In the genomic region with DNA sequence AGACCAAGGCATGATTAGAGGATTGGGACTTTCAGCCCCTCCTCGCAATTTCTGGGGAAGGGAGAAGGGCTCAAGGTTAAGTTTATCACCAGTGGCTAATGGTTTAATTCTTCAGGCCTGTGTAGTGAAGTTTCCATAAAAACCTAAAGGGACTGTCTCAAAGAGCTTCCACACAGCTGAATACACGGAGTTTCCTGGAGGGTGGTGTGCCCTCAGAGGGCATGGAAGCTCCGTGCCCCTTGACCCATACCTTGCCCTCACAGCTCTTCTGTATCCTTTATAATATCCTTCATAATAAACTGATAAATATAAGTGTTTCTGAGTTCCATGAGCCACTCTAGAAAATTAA, we compare ENCODE assay signal across 17 cellular contexts.
A peak's percentile ranks its signal among the peaks of the same experiment; 100 is the strongest.
DNase-seq lines count a peak whose midpoint lies in the region; ATAC-seq, FAIRE-seq and TF ChIP-seq lines count a peak whose summit lies in the region.
"Had no signal": no experiment of that assay in that cellular context is flagged by ENCODE, and none has a peak within 500 bp of the region (broad histone marks: within the 10 kb centered on the region; RNA-seq: fewer than 3 reads in every experiment).

No MANE protein-coding gene starts in this region.

- H3K4me2 ChIP-seq in A549, result peak overlapping the region; percentile 24; the same call in 1 of the 3 replicates
- H3K4me2 ChIP-seq in neuronal stem cell (ENCODE audit: insufficient read depth, low read length, poor library complexity, severe bottlenecking), result no peak overlapping the region
- H3K4me2 ChIP-seq: BLaER1 had no signal

- no peak overlapping the region for H3K14ac ChIP-seq in neuronal stem cell (ENCODE audit: low read length)

- no peak for TF ChIP-seq EP300 in A549 (IDR thresholded peaks at IDR 0.05)

- no peak overlapping the region for H3K23ac ChIP-seq in neuronal stem cell (ENCODE audit: low read depth, low read length, poor library complexity)

- H3K79me1 ChIP-seq in neuronal stem cell (ENCODE audit: low read depth, low read length), result no peaks in the 10 kb centered on the region

- ATAC-seq in A549, result no peak
- peak; percentile 56 for ATAC-seq in left colon
- ATAC-seq: CD8-positive, alpha-beta T cell; GM12878; HCT116 had no signal

- H3K18ac ChIP-seq in neuronal stem cell (ENCODE audit: low read length), result no peak overlapping the region

- FAIRE-seq in A549 (lab: Jason Lieb, UNC), result no peak
- FAIRE-seq: GM12878 had no signal

- 75% methylated on average over 3 of the region's 3 CpGs for WGBS in A549 (ENCODE audit: missing lambda C conversion rate)
- WGBS in thymus, result over 99% methylated on average over 3 of the region's 3 CpGs
- WGBS in neuronal stem cell (ENCODE audit: extremely low coverage in 2 of 2, insufficient read length in 2 of 2, insufficient replicate concordance in 1 of 2), 2 donors, result no CpG with 5 or more reads among the region's 3 CpGs

- no peak overlapping the region for H2BK120ac ChIP-seq in neuronal stem cell (ENCODE audit: low read depth, low read length)

- TF ChIP-seq RAD21 in A549 (conservative IDR thresholded peaks at IDR 0.05 in 1 of 2, IDR thresholded peaks at IDR 0.05 in 1 of 2), result no peak

- H2AFZ ChIP-seq in neuronal stem cell (ENCODE audit: low read length), result no peak overlapping the region

- H2AK5ac ChIP-seq in neuronal stem cell (ENCODE audit: low read depth, low read length), result no peak overlapping the region

- no peaks in the 10 kb centered on the region for H3K36me3 ChIP-seq in colonic mucosa
- peaks cover 28% of the 10 kb centered on the region for H3K36me3 ChIP-seq in thymus (ENCODE audit: control insufficient read depth, insufficient read depth)
- no peaks in the 10 kb centered on the region for H3K36me3 ChIP-seq in neuronal stem cell (replicated peaks in 1 of 2; ENCODE audit: control insufficient read depth in 2 of 2, insufficient read depth in 2 of 2, low read length in 2 of 2)

- no peaks in the 10 kb centered on the region for H3K9me3 ChIP-seq in A549
- no peaks in the 10 kb centered on the region for H3K9me3 ChIP-seq in colonic mucosa
- no peaks in the 10 kb centered on the region for H3K9me3 ChIP-seq in thymus (ENCODE audit: control insufficient read depth)
- no peaks in the 10 kb centered on the region for H3K9me3 ChIP-seq in neuronal stem cell (replicated peaks in 1 of 2; ENCODE audit: control insufficient read depth in 2 of 2, insufficient read depth in 1 of 2, low read depth in 1 of 2, low read length in 2 of 2)
- H3K9me3 ChIP-seq: BLaER1 had no signal

- H3K27me3 ChIP-seq in colonic mucosa, result no peaks in the 10 kb centered on the region
- no peaks in the 10 kb centered on the region for H3K27me3 ChIP-seq in thymus (ENCODE audit: control insufficient read depth, insufficient read depth)
- no peaks in the 10 kb centered on the region for H3K27me3 ChIP-seq in neuronal stem cell (ENCODE audit: control insufficient read depth in 3 of 3, insufficient read depth in 3 of 3, low read depth in 1 of 3, low read length in 3 of 3)
- H3K27me3 ChIP-seq: BLaER1 had no signal

- H2BK15ac ChIP-seq in neuronal stem cell (ENCODE audit: low read length), result no peak overlapping the region

- H3K27ac ChIP-seq in A549 (0 out of 6 replicates have a peak overlapping the region, but pooled peaks of 1 of the 2 experiments have one; percentile 46), colonic mucosa (peak overlapping the region; percentile 66), thymus (ENCODE audit: low read depth) (peak overlapping the region; percentile 4), neuronal stem cell (replicated peaks; ENCODE audit: low read length) (no peak overlapping the region)
- H3K27ac ChIP-seq: 22Rv1, BLaER1, HL-60 had no signal

- no peak overlapping the region for H4K8ac ChIP-seq in neuronal stem cell (ENCODE audit: low read depth, low read length)

- H2BK5ac ChIP-seq in neuronal stem cell (ENCODE audit: low read length), result no peak overlapping the region

- TF ChIP-seq POLR2A in A549 (IDR thresholded peaks at IDR 0.05; ENCODE audit: low read length), result no peak

- H3K4me1 ChIP-seq in A549 (peaks cover 24% of the 10 kb centered on the region), colonic mucosa (no peaks in the 10 kb centered on the region), thymus (ENCODE audit: control insufficient read depth, insufficient read depth, low read length) (no peaks in the 10 kb centered on the region), neuronal stem cell (ENCODE audit: control insufficient read depth in 2 of 2, insufficient read depth in 1 of 2, low read depth in 1 of 2, low read length in 2 of 2) (no peaks in the 10 kb centered on the region)

- no peak overlapping the region for H3K4ac ChIP-seq in neuronal stem cell (ENCODE audit: low read length)

- H3K9ac ChIP-seq in colonic mucosa (ENCODE audit: low read depth in 2 of 2, low read length in 2 of 2) (no peak overlapping the region), neuronal stem cell (ENCODE audit: low read depth, low read length, poor library complexity) (no peak overlapping the region)
- H3K9ac ChIP-seq: BLaER1 had no signal

- H3K4me3 ChIP-seq in A549 (no peak overlapping the region), colonic mucosa (no peak overlapping the region), thymus (ENCODE audit: low read length) (no peak overlapping the region), neuronal stem cell (ENCODE audit: low read length in 2 of 2) (no peak overlapping the region), foreskin fibroblast (ENCODE audit: low read depth in 1 of 2, low read length in 2 of 2) (no peak overlapping the region)
- H3K4me3 ChIP-seq: BLaER1, GM12878 had no signal

- intact Hi-C loops in colonic mucosa (cut with DNase I) (no loop called here), left colon (cut with DNase I, micrococcal nuclease) (no loop called here)

- no peak for DNase-seq in A549 (ENCODE audit: low read depth in 1 of 2, low spot score in 1 of 2)
- no peak for DNase-seq in colonic mucosa
- DNase-seq in left colon, result no peak
- no peak for DNase-seq in OCI-M2 (lab: John Stamatoyannopoulos, UW; ENCODE audit: unreplicated experiment)
- no peak for DNase-seq in neuronal stem cell (ENCODE audit: low spot score)
- DNase-seq in foreskin fibroblast, result no peak
- DNase-seq: Calu3; CD8-positive, alpha-beta T cell; DMS79 treated with DMSO at 0.1 percent for 48 hours; GOT3; H7 had no signal

- POLR2A ChIA-PET in A549 (lab: Yijun Ruan, JAX), result no interaction called here

- no peak overlapping the region for H4K91ac ChIP-seq in neuronal stem cell (ENCODE audit: low read depth, low read length, poor library complexity)

- CTCF ChIA-PET in A549 (lab: Yijun Ruan, JAX), result interaction anchor here (1.1 to 1.5 kb wide), 2 partner anchors 11 to 27 kb away, joined by 3 read pairs; no protein-coding TSS in a partner anchor

- TF ChIP-seq CTCF in A549 (IDR thresholded peaks at IDR 0.05) (no peak), colonic mucosa (IDR thresholded peaks at IDR 0.05) (no peak), foreskin fibroblast (IDR thresholded peaks at IDR 0.05; ENCODE audit: low read depth, low read length) (no peak)

- no peak overlapping the region for H2BK12ac ChIP-seq in neuronal stem cell (ENCODE audit: low read length)

TF ChIP-seq in A549, 52 proteins besides CTCF, POLR2A, EP300 and RAD21:
- TF ChIP-seq FOXS1 (CRISPR knock-in tag; IDR thresholded peaks at IDR 0.05), result no peak
- no peak for TF ChIP-seq ZNF302 (CRISPR knock-in tag; IDR thresholded peaks at IDR 0.05)
- TF ChIP-seq NFE2L2 (conservative IDR thresholded peaks at IDR 0.05; ENCODE audit: low read length), result no peak
- no peak for TF ChIP-seq POLR2AphosphoS2 (conservative IDR thresholded peaks at IDR 0.05; ENCODE audit: low read length)
- TF ChIP-seq SREBF2 (IDR thresholded peaks at IDR 0.05), result no peak
- TF ChIP-seq NPAS2 (CRISPR knock-in tag; IDR thresholded peaks at IDR 0.05; ENCODE audit: borderline replicate concordance), result no peak
- TF ChIP-seq RCOR1 (IDR thresholded peaks at IDR 0.05; ENCODE audit: low read depth, low read length), result no peak
- no peak for TF ChIP-seq KDM1A (IDR thresholded peaks at IDR 0.05; ENCODE audit: low read depth)
- no peak for TF ChIP-seq RFX5 (IDR thresholded peaks at IDR 0.05)
- TF ChIP-seq TP53 (CRISPR knock-in tag; IDR thresholded peaks at IDR 0.05), result no peak
- no peak for TF ChIP-seq CEBPB (IDR thresholded peaks at IDR 0.05)
- no peak for TF ChIP-seq CBX2 (IDR thresholded peaks at IDR 0.05; ENCODE audit: borderline replicate concordance, low read depth)
- no peak for TF ChIP-seq HOXB5 (CRISPR knock-in tag; IDR thresholded peaks at IDR 0.05)
- no peak for TF ChIP-seq EHF (CRISPR knock-in tag; IDR thresholded peaks at IDR 0.05)
- TF ChIP-seq SMC3 (IDR thresholded peaks at IDR 0.05), result no peak
- TF ChIP-seq ZC3H11A (IDR thresholded peaks at IDR 0.05), result no peak
- TF ChIP-seq, protein P1, sequence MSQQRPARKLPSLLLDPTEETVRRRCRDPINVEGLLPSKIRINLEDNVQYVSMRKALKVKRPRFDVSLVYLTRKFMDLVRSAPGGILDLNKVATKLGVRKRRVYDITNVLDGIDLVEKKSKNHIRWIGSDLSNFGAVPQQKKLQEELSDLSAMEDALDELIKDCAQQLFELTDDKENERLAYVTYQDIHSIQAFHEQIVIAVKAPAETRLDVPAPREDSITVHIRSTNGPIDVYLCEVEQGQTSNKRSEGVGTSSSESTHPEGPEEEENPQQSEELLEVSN (IDR thresholded peaks at IDR 0.05; ENCODE audit: borderline replicate concordance, low read depth), result no peak
- TF ChIP-seq TFCP2L1 (CRISPR knock-in tag; IDR thresholded peaks at IDR 0.05), result no peak
- no peak for TF ChIP-seq RNF2 (IDR thresholded peaks at IDR 0.05; ENCODE audit: borderline replicate concordance, low read depth)
TF ChIP-seq in A549: peak in this region for 0.
